8 cellular contexts compared by ENCODE assay signal in the genomic region with DNA sequence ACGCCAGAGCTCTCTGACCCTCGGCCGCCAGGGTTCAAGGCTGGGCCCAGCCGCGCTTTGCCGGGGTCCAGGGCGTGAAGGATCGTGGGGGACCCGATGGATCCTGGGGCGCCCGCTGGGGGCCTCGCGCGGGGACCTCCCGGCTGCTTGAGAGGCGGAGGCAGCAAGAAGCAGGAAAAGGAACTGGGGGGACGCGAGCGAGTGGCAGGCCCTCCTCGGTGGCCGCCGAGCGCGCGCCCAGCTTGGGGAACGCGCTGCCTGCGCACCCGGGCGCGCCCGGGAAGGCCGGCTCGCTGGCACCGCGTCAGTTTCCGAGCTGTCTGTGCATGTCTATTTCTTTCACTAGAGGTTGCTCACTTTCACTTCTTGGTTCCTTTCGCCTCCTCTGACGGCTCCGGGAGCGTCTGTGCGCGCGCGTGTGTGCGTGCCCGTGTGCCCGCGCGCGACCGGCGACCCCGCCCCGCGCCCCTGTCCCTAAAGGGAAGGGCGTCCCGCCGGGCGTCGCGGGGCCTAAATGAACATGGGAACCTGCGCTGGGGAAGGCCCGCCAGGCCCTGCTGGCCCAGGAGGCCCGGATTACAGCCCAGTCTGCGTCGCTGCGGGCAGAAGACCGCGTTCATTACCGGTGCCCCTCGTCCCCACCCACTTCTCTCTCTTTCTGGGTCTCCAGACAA.
DNase-seq lines count a peak whose midpoint lies in the region; ATAC-seq lines count a peak whose summit lies in the region.

No MANE protein-coding gene starts in this region.

- DNase-seq in GF-D8 (lab: John Stamatoyannopoulos, UW) = peak; percentile 4
- DNase-seq in NCI-H748 treated with DMSO at 0.1 percent for 48 hours (lab: John Stamatoyannopoulos, UW) = peak; percentile 52
- peak; percentile 79 for DNase-seq in activated T-cell treated with anti-CD3 and anti-CD28 coated beads, Interleukin-2, amount 50 U/mL, for 24 hours
- peak; percentile 70 for DNase-seq in stimulated activated CD8-positive, alpha-beta memory T cell treated with anti-CD3 and anti-CD28 coated beads, Interleukin-4, amount 100 ng/mL, for 48 hours
- no peak for DNase-seq in SHP77 treated with DMSO at 0.1 percent for 48 hours (lab: John Stamatoyannopoulos, UW)

- H3K36me3 ChIP-seq in esophagus (ENCODE audit: control insufficient read depth in 2 of 2, insufficient read depth in 2 of 2, low read length in 1 of 2) (no peaks in the 10 kb centered on the region), muscle layer of duodenum (ENCODE audit: control insufficient read depth in 1 of 2, insufficient read depth in 2 of 2, low read length in 2 of 2) (no peaks in the 10 kb centered on the region)

- peaks cover 18% of the 10 kb centered on the region for H3K4me1 Mint-ChIP-seq in activated T-cell treated with anti-CD3 and anti-CD28 coated beads, Interleukin-2, amount 50 U/mL, for 24 hours (ENCODE audit: low read depth)

- H3K4me3 ChIP-seq in esophagus (ENCODE audit: low read depth in 1 of 2, low read length in 2 of 2) (peak overlapping the region; percentile 51 to 59), muscle layer of duodenum (ENCODE audit: low read depth in 1 of 2, low read length in 2 of 2) (peak overlapping the region; percentile 33 to 51)

- H3K27ac Mint-ChIP-seq in activated T-cell treated with anti-CD3 and anti-CD28 coated beads, Interleukin-2, amount 50 U/mL, for 24 hours = peak overlapping the region; percentile 79

- H3K4me3 Mint-ChIP-seq in activated T-cell treated with anti-CD3 and anti-CD28 coated beads, Interleukin-2, amount 50 U/mL, for 24 hours = peak overlapping the region; percentile 64

- no peaks in the 10 kb centered on the region for H3K27me3 Mint-ChIP-seq in activated T-cell treated with anti-CD3 and anti-CD28 coated beads, Interleukin-2, amount 50 U/mL, for 24 hours

- H3K9me3 ChIP-seq in esophagus (ENCODE audit: control insufficient read depth in 2 of 2, insufficient read depth in 1 of 2, low read depth in 1 of 2, low read length in 1 of 2) = no peaks in the 10 kb centered on the region
- H3K9me3 ChIP-seq in muscle layer of duodenum (ENCODE audit: control insufficient read depth in 1 of 2, low read length in 2 of 2) = no peaks in the 10 kb centered on the region

- H3K27ac ChIP-seq in esophagus (ENCODE audit: low read depth in 2 of 2, low read length in 1 of 2) (peak overlapping the region; percentile 98 to 99), muscle layer of duodenum (ENCODE audit: low read length) (peak overlapping the region; percentile 72)

- H3K4me1 ChIP-seq in esophagus (ENCODE audit: control insufficient read depth in 2 of 2, insufficient read depth in 2 of 2, low read length in 1 of 2) = peaks cover 0 to 13% of the 10 kb centered on the region in 2 donors
- H3K4me1 ChIP-seq in muscle layer of duodenum (ENCODE audit: control insufficient read depth in 1 of 2, insufficient read depth in 2 of 2, low read length in 2 of 2) = peaks cover 8 to 13% of the 10 kb centered on the region in 2 donors

- 1 to 2% methylated on average over 62 to 72 of the region's 72 CpGs for WGBS in esophagus, 2 donors

- H3K9me3 Mint-ChIP-seq in activated T-cell treated with anti-CD3 and anti-CD28 coated beads, Interleukin-2, amount 50 U/mL, for 24 hours = no peaks in the 10 kb centered on the region

- H3K36me3 Mint-ChIP-seq in activated T-cell treated with anti-CD3 and anti-CD28 coated beads, Interleukin-2, amount 50 U/mL, for 24 hours (ENCODE audit: low read depth) = no peaks in the 10 kb centered on the region

- peak; percentile 58 for ATAC-seq in HG02938 (IDR thresholded peaks at IDR 0.05; ENCODE audit: unreplicated experiment)

- H3K27me3 ChIP-seq in esophagus (ENCODE audit: control insufficient read depth in 1 of 2, insufficient read depth in 2 of 2, low read length in 2 of 2) (no peaks in the 10 kb centered on the region), muscle layer of duodenum (ENCODE audit: low read depth, low read length) (no peaks in the 10 kb centered on the region)
